ENCODE assay signal across 1 cellular context in genomic region chr1:58982259-58982998, GRCh38.
A peak's percentile ranks its signal among the peaks of the same experiment; 100 is the strongest.
TF ChIP-seq lines count a peak whose summit lies in the region.

No MANE protein-coding gene starts in this region.

TF ChIP-seq in HepG2, 621 proteins besides CTCF, POLR2A, EP300 and RAD21 (continued from another document and continues in another):
- TF ChIP-seq ZNF614 (CRISPR knock-in tag; IDR thresholded peaks at IDR 0.05; ENCODE audit: borderline replicate concordance): 0 out of 2 replicates have a peak, but pooled peaks have one; percentile 18
- TF ChIP-seq GATAD2A (CRISPR knock-in tag; IDR thresholded peaks at IDR 0.05): peak; percentile 59; the same call in 1 of the 2 replicates
- 0 out of 2 replicates have a peak, but pooled peaks have one; percentile 41 for TF ChIP-seq NR2F2 (IDR thresholded peaks at IDR 0.05; ENCODE audit: borderline replicate concordance, low read depth)
- TF ChIP-seq, protein P1, sequence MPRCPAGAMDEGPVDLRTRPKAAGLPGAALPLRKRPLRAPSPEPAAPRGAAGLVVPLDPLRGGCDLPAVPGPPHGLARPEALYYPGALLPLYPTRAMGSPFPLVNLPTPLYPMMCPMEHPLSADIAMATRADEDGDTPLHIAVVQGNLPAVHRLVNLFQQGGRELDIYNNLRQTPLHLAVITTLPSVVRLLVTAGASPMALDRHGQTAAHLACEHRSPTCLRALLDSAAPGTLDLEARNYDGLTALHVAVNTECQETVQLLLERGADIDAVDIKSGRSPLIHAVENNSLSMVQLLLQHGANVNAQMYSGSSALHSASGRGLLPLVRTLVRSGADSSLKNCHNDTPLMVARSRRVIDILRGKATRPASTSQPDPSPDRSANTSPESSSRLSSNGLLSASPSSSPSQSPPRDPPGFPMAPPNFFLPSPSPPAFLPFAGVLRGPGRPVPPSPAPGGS (CRISPR knock-in tag; IDR thresholded peaks at IDR 0.05): no peak
- no peak for TF ChIP-seq MLX (CRISPR knock-in tag; IDR thresholded peaks at IDR 0.05)
- TF ChIP-seq ZNF747 (CRISPR knock-in tag; IDR thresholded peaks at IDR 0.05; ENCODE audit: borderline replicate concordance): no peak
- TF ChIP-seq SOX5 (CRISPR knock-in tag; IDR thresholded peaks at IDR 0.05; ENCODE audit: borderline replicate concordance): peak; percentile 59; the same call in 1 of the 2 replicates
- TF ChIP-seq GABPA (IDR thresholded peaks at IDR 0.05; ENCODE audit: low read depth, low read length): no peak
- no peak for TF ChIP-seq GABPA (CRISPR knock-in tag; IDR thresholded peaks at IDR 0.05; ENCODE audit: low read depth)
- TF ChIP-seq TOE1 (CRISPR knock-in tag; IDR thresholded peaks at IDR 0.05): no peak
- no peak for TF ChIP-seq ZMYM4 (CRISPR knock-in tag; IDR thresholded peaks at IDR 0.05)
- peak; percentile 71; the same call in 1 of the 2 replicates for TF ChIP-seq ZKSCAN1 (IDR thresholded peaks at IDR 0.05; ENCODE audit: low read length)
- TF ChIP-seq ATF3 (CRISPR knock-in tag; IDR thresholded peaks at IDR 0.05): no peak
- TF ChIP-seq ZNF335 (CRISPR knock-in tag; IDR thresholded peaks at IDR 0.05): no peak
- TF ChIP-seq ZNF468 (CRISPR knock-in tag; IDR thresholded peaks at IDR 0.05): no peak
- no peak for TF ChIP-seq NFYB (CRISPR knock-in tag; IDR thresholded peaks at IDR 0.05)
- TF ChIP-seq CCDC6 (CRISPR knock-in tag; IDR thresholded peaks at IDR 0.05): no peak
- peak; percentile 64; the same call in 1 of the 2 replicates for TF ChIP-seq ZNF563 (CRISPR knock-in tag; IDR thresholded peaks at IDR 0.05)
- no peak for TF ChIP-seq ZNF275 (CRISPR knock-in tag; IDR thresholded peaks at IDR 0.05; ENCODE audit: borderline replicate concordance)
- peak; percentile 83 for TF ChIP-seq MED1 (CRISPR knock-in tag; IDR thresholded peaks at IDR 0.05)
- no peak for TF ChIP-seq NR1H2 (CRISPR knock-in tag; IDR thresholded peaks at IDR 0.05; ENCODE audit: borderline replicate concordance, low read depth)
- no peak for TF ChIP-seq SNAPC5 (CRISPR knock-in tag; IDR thresholded peaks at IDR 0.05; ENCODE audit: borderline replicate concordance)
- TF ChIP-seq, protein P2, sequence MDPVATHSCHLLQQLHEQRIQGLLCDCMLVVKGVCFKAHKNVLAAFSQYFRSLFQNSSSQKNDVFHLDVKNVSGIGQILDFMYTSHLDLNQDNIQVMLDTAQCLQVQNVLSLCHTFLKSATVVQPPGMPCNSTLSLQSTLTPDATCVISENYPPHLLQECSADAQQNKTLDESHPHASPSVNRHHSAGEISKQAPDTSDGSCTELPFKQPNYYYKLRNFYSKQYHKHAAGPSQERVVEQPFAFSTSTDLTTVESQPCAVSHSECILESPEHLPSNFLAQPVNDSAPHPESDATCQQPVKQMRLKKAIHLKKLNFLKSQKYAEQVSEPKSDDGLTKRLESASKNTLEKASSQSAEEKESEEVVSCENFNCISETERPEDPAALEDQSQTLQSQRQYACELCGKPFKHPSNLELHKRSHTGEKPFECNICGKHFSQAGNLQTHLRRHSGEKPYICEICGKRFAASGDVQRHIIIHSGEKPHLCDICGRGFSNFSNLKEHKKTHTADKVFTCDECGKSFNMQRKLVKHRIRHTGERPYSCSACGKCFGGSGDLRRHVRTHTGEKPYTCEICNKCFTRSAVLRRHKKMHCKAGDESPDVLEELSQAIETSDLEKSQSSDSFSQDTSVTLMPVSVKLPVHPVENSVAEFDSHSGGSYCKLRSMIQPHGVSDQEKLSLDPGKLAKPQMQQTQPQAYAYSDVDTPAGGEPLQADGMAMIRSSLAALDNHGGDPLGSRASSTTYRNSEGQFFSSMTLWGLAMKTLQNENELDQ (CRISPR knock-in tag; IDR thresholded peaks at IDR 0.05; ENCODE audit: borderline replicate concordance): no peak
- TF ChIP-seq ZNF746 (CRISPR knock-in tag; IDR thresholded peaks at IDR 0.05): no peak
- no peak for TF ChIP-seq HOXA9 (CRISPR knock-in tag; IDR thresholded peaks at IDR 0.05; ENCODE audit: borderline replicate concordance)
- TF ChIP-seq, protein P3, sequence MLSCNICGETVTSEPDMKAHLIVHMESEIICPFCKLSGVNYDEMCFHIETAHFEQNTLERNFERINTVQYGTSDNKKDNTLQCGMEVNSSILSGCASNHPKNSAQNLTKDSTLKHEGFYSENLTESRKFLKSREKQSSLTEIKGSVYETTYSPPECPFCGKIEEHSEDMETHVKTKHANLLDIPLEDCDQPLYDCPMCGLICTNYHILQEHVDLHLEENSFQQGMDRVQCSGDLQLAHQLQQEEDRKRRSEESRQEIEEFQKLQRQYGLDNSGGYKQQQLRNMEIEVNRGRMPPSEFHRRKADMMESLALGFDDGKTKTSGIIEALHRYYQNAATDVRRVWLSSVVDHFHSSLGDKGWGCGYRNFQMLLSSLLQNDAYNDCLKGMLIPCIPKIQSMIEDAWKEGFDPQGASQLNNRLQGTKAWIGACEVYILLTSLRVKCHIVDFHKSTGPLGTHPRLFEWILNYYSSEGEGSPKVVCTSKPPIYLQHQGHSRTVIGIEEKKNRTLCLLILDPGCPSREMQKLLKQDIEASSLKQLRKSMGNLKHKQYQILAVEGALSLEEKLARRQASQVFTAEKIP (CRISPR knock-in tag; IDR thresholded peaks at IDR 0.05; ENCODE audit: borderline replicate concordance): no peak
- TF ChIP-seq ZNF282 (IDR thresholded peaks at IDR 0.05; ENCODE audit: partially characterized antibody): no peak
- TF ChIP-seq DMTF1 (CRISPR knock-in tag; IDR thresholded peaks at IDR 0.05): no peak
- TF ChIP-seq PHB2 (IDR thresholded peaks at IDR 0.05; ENCODE audit: partially characterized antibody): no peak
- TF ChIP-seq SP2 (CRISPR knock-in tag; IDR thresholded peaks at IDR 0.05): no peak
- peak; percentile 81 for TF ChIP-seq SALL1 (CRISPR knock-in tag; IDR thresholded peaks at IDR 0.05)
- TF ChIP-seq ZNF788 (CRISPR knock-in tag; IDR thresholded peaks at IDR 0.05; ENCODE audit: borderline replicate concordance): peak; percentile 48; the same call in 1 of the 2 replicates
- TF ChIP-seq NBN (conservative IDR thresholded peaks at IDR 0.05): no peak
- no peak for TF ChIP-seq ZNF205 (CRISPR knock-in tag; IDR thresholded peaks at IDR 0.05)
- TF ChIP-seq ZNF101 (CRISPR knock-in tag; IDR thresholded peaks at IDR 0.05; ENCODE audit: borderline replicate concordance, low read depth): no peak
- TF ChIP-seq ZNF207 (IDR thresholded peaks at IDR 0.05; ENCODE audit: borderline replicate concordance): no peak
- TF ChIP-seq HCFC1 (IDR thresholded peaks at IDR 0.05; ENCODE audit: low read depth, low read length): no peak
- TF ChIP-seq ZNF616 (CRISPR knock-in tag; IDR thresholded peaks at IDR 0.05; ENCODE audit: low read depth): no peak
- TF ChIP-seq, protein P4, sequence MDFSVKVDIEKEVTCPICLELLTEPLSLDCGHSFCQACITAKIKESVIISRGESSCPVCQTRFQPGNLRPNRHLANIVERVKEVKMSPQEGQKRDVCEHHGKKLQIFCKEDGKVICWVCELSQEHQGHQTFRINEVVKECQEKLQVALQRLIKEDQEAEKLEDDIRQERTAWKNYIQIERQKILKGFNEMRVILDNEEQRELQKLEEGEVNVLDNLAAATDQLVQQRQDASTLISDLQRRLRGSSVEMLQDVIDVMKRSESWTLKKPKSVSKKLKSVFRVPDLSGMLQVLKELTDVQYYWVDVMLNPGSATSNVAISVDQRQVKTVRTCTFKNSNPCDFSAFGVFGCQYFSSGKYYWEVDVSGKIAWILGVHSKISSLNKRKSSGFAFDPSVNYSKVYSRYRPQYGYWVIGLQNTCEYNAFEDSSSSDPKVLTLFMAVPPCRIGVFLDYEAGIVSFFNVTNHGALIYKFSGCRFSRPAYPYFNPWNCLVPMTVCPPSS (IDR thresholded peaks at IDR 0.05): no peak
- TF ChIP-seq DR1 (CRISPR knock-in tag; IDR thresholded peaks at IDR 0.05): no peak
- TF ChIP-seq RCOR2 (CRISPR knock-in tag; IDR thresholded peaks at IDR 0.05): 0 out of 2 replicates have a peak, but pooled peaks have one; percentile 20
- TF ChIP-seq SP140L (CRISPR knock-in tag; IDR thresholded peaks at IDR 0.05; ENCODE audit: borderline replicate concordance): no peak
- no peak for TF ChIP-seq ZNF280B (CRISPR knock-in tag; IDR thresholded peaks at IDR 0.05; ENCODE audit: borderline replicate concordance)
- no peak for TF ChIP-seq ARHGAP35 (CRISPR knock-in tag; IDR thresholded peaks at IDR 0.05; ENCODE audit: borderline replicate concordance)
- no peak for TF ChIP-seq KDM5A (IDR thresholded peaks at IDR 0.05; ENCODE audit: borderline replicate concordance, low read length)
- no peak for TF ChIP-seq KAT2B (IDR thresholded peaks at IDR 0.05; ENCODE audit: borderline replicate concordance, low read depth, low read length)
- TF ChIP-seq E2F2 (CRISPR knock-in tag; IDR thresholded peaks at IDR 0.05; ENCODE audit: borderline replicate concordance): no peak
- TF ChIP-seq ZNF800 (CRISPR knock-in tag; IDR thresholded peaks at IDR 0.05): no peak
